ENCODE assay signal across 8 cellular contexts in genomic region chr6:111564482-111564945, GRCh38. TPM values are rescaled to one million over a fixed set of nuclear protein-coding genes. Genes with fewer than 3 reads are reported as not detected.
DNase-seq lines count a peak whose midpoint lies in the region; ATAC-seq and TF ChIP-seq lines count a peak whose summit lies in the region.

No MANE protein-coding gene starts in this region.

- H3K4me3 ChIP-seq in BE2C (ENCODE audit: low read depth, low read length) = no peak overlapping the region
- H3K4me3 ChIP-seq in ascending aorta = no peak overlapping the region
- no peak overlapping the region for H3K4me3 ChIP-seq in mucosa of descending colon

- H3K27me3 Mint-ChIP-seq in glutamatergic neuron (ENCODE audit: unreplicated experiment) = no peaks in the 10 kb centered on the region

- no peak overlapping the region for H3K4me3 Mint-ChIP-seq in glutamatergic neuron (ENCODE audit: unreplicated experiment)

- DNase-seq in BE2C (peak; percentile 27), ascending aorta (ENCODE audit: low spot score in 2 of 2) (peak; percentile 54 to 88), mucosa of descending colon (no peak), glutamatergic neuron (no peak), NCI-H128 (lab: John Stamatoyannopoulos, UW; ENCODE audit: unreplicated experiment) (no peak), NOMO-1 treated with dmso at 0.1 percent for 144 hours (lab: John Stamatoyannopoulos, UW; ENCODE audit: unreplicated experiment) (no peak)

- TF ChIP-seq CTCF in BE2C (IDR thresholded peaks at IDR 0.05; ENCODE audit: low read depth, low read length) = no peak
- TF ChIP-seq CTCF in ascending aorta (IDR thresholded peaks at IDR 0.05) = no peak
- TF ChIP-seq CTCF in mucosa of descending colon (IDR thresholded peaks at IDR 0.05) = no peak
- no peak for TF ChIP-seq CTCF in glutamatergic neuron (IDR thresholded peaks at IDR 0.05; ENCODE audit: partially characterized antibody, unreplicated experiment)

- peaks cover 52% of the 10 kb centered on the region for H3K4me1 Mint-ChIP-seq in glutamatergic neuron (ENCODE audit: low read depth, unreplicated experiment)

- intact Hi-C loops in ascending aorta (cut with DNase I) = no loop called here
- intact Hi-C loops in mucosa of descending colon (cut with DNase I, micrococcal nuclease) = no loop called here

- no peak overlapping the region for H3K27ac Mint-ChIP-seq in glutamatergic neuron (ENCODE audit: unreplicated experiment)

- peak; percentile 69 for ATAC-seq in HG02798 (IDR thresholded peaks at IDR 0.05; ENCODE audit: poor library complexity, unreplicated experiment)
- ATAC-seq in mucosa of descending colon = peak; percentile 20
- ATAC-seq in GM21447 (IDR thresholded peaks at IDR 0.05; ENCODE audit: unreplicated experiment) = no peak

- H3K36me3 ChIP-seq in BE2C (no peaks in the 10 kb centered on the region), ascending aorta (peaks cover 5 to 23% of the 10 kb centered on the region in 2 donors), mucosa of descending colon (ENCODE audit: low read depth) (no peaks in the 10 kb centered on the region)

- H3K9me3 ChIP-seq in BE2C = no peaks in the 10 kb centered on the region
- H3K9me3 ChIP-seq in ascending aorta = no peaks in the 10 kb centered on the region
- H3K9me3 ChIP-seq in mucosa of descending colon = no peaks in the 10 kb centered on the region

- H3K4me1 ChIP-seq in BE2C (peaks cover 48% of the 10 kb centered on the region), ascending aorta (peaks cover 15 to 25% of the 10 kb centered on the region in 2 donors), mucosa of descending colon (ENCODE audit: low read depth) (peaks cover 12% of the 10 kb centered on the region)

- H3K27me3 ChIP-seq in BE2C (no peaks in the 10 kb centered on the region), ascending aorta (no peaks in the 10 kb centered on the region)

- H3K36me3 Mint-ChIP-seq in glutamatergic neuron (ENCODE audit: unreplicated experiment) = no peaks in the 10 kb centered on the region

- H3K27ac ChIP-seq in ascending aorta = peak overlapping the region; percentile 55 to 84

- peaks cover 2% of the 10 kb centered on the region for H3K9me3 Mint-ChIP-seq in glutamatergic neuron (ENCODE audit: unreplicated experiment)

RNA-seq across cellular contexts. Expression of gene TRAF3IP2, which starts 41.2 kb away (rescaled TPM):
- polyA plus RNA-seq in BE2C (2012; ENCODE audit: insufficient read depth, insufficient read length, low read depth) = 71.3 TPM
- total RNA-seq in ascending aorta (31.3 TPM), mucosa of descending colon (10 to 100 TPM; 33.6 to 69.5 (median 67.2) TPM), glutamatergic neuron (ENCODE audit: unreplicated experiment) (0.51 TPM)

Comparison
In these comparisons a context has a peak if more than half of its experiments do, and no peak if none do; other contexts are left out.
1. DNase-seq: peak in BE2C (single experiment) and ascending aorta (2 of 2); none in mucosa of descending colon (0 of 3), glutamatergic neuron (single experiment), NCI-H128 (single experiment) and NOMO-1 treated with dmso at 0.1 percent for 144 hours (single experiment).
2. RNA of gene TRAF3IP2, which starts 41.2 kb away (total RNA-seq): 33.6 to 69.5 TPM in mucosa of descending colon and 31.3 TPM in ascending aorta (single experiment); 0.51 TPM in glutamatergic neuron (single experiment); every median in the first group is over 10 times any median in the second.